ENCODE assay signal across 14 cellular contexts in the genomic region with DNA sequence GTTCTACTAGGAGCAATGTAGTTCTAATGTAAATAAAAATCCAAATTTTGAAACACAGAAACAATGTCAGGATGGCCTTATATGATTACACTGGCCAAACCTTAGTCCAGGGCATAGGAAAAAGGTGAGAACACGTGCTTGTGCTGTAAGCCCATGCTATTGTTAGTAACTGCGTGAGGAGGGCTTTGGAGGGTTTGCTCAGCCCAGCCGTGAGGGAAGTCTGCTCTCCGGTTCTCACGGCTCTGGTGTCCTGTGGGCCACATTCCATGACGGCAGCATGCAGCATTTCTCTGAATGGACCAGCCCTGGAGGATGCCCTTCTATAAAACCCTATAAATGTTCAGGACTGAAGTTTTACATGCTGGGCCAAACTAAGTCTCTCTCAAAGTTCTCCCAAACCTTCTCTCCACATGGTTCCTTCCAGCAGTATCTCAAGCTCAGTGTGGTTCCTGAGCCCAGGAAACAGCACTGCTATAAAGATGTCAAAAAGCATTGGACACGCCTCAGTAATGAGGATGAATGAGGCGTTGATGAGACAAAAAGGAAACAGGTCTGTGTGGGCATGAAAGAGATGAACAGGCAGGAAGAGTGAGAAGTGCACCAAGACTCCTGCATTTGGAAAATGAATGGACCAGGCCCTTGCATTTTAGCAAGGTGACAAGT.
"Had no signal": no experiment of that assay in that cellular context is flagged by ENCODE, and none has a peak within 500 bp of the region (broad histone marks: within the 10 kb centered on the region; RNA-seq: fewer than 3 reads in every experiment).

No MANE protein-coding gene starts in this region.

- H3K27me3 ChIP-seq: ascending aorta, ovary had no signal

- FAIRE-seq: bronchial epithelial cell, endometrium, islet of Langerhans had no signal

- DNase-seq: activated CD4-positive, alpha-beta memory T cell treated with anti-CD3 and anti-CD28 coated beads, Interleukin-2, amount 10 ng/mL, durations not matched to agents 7 days and 5 days; activated CD4-positive, alpha-beta T cell treated with anti-CD3 and anti-CD28 coated beads for 4 hours; activated gamma-delta T cell treated with Interleukin-2 at 50 U/mL for 16 hours; activated naive CD8-positive, alpha-beta T cell treated with anti-CD3 and anti-CD28 coated beads, Interleukin-2, amount 10 ng/mL, durations not matched to agents 7 days and 5 days; left ventricle myocardium inferior; naive B cell; ovary; stimulated activated CD4-positive, alpha-beta T cell treated with anti-CD3 and anti-CD28 coated beads, Interleukin-1b, Interleukin-23, amount 100 ng/mL, for 48 hours; T-helper 17 cell had no signal

- H3K4me3 ChIP-seq: ascending aorta, left ventricle myocardium inferior, ovary had no signal

- H3K27ac ChIP-seq: ascending aorta, left ventricle myocardium inferior, ovary had no signal

- ATAC-seq: esophagus mucosa, T-helper 17 cell had no signal

- H3K9me3 ChIP-seq: ascending aorta, left ventricle myocardium inferior, ovary had no signal

- H3K36me3 ChIP-seq: ovary had no signal
